In genomic region chr7:135159359-135160087, GRCh38 we compare ENCODE assay signal across 12 cellular contexts. TPM values are rescaled to one million over a fixed set of nuclear protein-coding genes. Genes with fewer than 3 reads are reported as not detected.
A peak's percentile ranks its signal among the peaks of the same experiment; 100 is the strongest.
DNase-seq lines count a peak whose midpoint lies in the region; ATAC-seq and TF ChIP-seq lines count a peak whose summit lies in the region.
"Had no signal": no experiment of that assay in that cellular context is flagged by ENCODE, and none has a peak within 500 bp of the region (broad histone marks: within the 10 kb centered on the region; RNA-seq: fewer than 3 reads in every experiment).

No MANE protein-coding gene starts in this region.

- peak overlapping the region; percentile 33 for H3K27ac ChIP-seq in SJSA1
- peak overlapping the region; percentile 40 for H3K27ac ChIP-seq in thoracic aorta

- peak overlapping the region; percentile 28 for H3K27ac Mint-ChIP-seq in activated naive CD4-positive, alpha-beta T cell treated with anti-CD3 and anti-CD28 coated beads, Interleukin-2, amount 10 ng/mL, durations not matched to agents 7 days and 5 days
- peak overlapping the region; percentile 35 for H3K27ac Mint-ChIP-seq in glutamatergic neuron (ENCODE audit: unreplicated experiment)

- ATAC-seq in thoracic aorta (ENCODE audit: insufficient number of reproducible peaks, low FRiP score, low read depth) (no peak), GM19351 (IDR thresholded peaks at IDR 0.05; ENCODE audit: unreplicated experiment) (no peak), GM19455 (IDR thresholded peaks at IDR 0.05; ENCODE audit: unreplicated experiment) (no peak), HG03521 (IDR thresholded peaks at IDR 0.05; ENCODE audit: unreplicated experiment) (no peak)
- ATAC-seq: esophagus mucosa had no signal

- H3K27me3 ChIP-seq in SJSA1 (replicated peaks) = no peaks in the 10 kb centered on the region
- no peaks in the 10 kb centered on the region for H3K27me3 ChIP-seq in thoracic aorta (replicated peaks; ENCODE audit: insufficient read depth)
- H3K27me3 ChIP-seq: pancreas, suprapubic skin had no signal

- H3K4me3 ChIP-seq in SJSA1 (no peak overlapping the region), thoracic aorta (peak overlapping the region; percentile 4)
- H3K4me3 ChIP-seq: pancreas, suprapubic skin had no signal

- peaks cover 36% of the 10 kb centered on the region for H3K4me1 Mint-ChIP-seq in activated naive CD4-positive, alpha-beta T cell treated with anti-CD3 and anti-CD28 coated beads, Interleukin-2, amount 10 ng/mL, durations not matched to agents 7 days and 5 days
- H3K4me1 Mint-ChIP-seq in glutamatergic neuron (ENCODE audit: low read depth, unreplicated experiment) = peaks cover 18% of the 10 kb centered on the region

- no peak for DNase-seq in activated naive CD4-positive, alpha-beta T cell treated with anti-CD3 and anti-CD28 coated beads, Interleukin-2, amount 10 ng/mL, durations not matched to agents 7 days and 5 days
- DNase-seq in activated naive CD4-positive, alpha-beta T cell treated with anti-CD3 and anti-CD28 coated beads, Interleukin-2, amount 50 U/mL, for 16 hours = no peak
- no peak for DNase-seq in SJSA1 (ENCODE audit: low read depth in 1 of 2, low spot score in 2 of 2)
- DNase-seq in glutamatergic neuron = no peak
- no peak for DNase-seq in thoracic aorta (ENCODE audit: low spot score)
- DNase-seq: activated CD4-positive, alpha-beta T cell treated with anti-CD3 and anti-CD28 coated beads, Interleukin-2, amount 50 U/mL, for 4 hours; pancreas had no signal

- no peak for TF ChIP-seq CTCF in glutamatergic neuron (IDR thresholded peaks at IDR 0.05; ENCODE audit: partially characterized antibody, unreplicated experiment)
- no peak for TF ChIP-seq CTCF in thoracic aorta (IDR thresholded peaks at IDR 0.05)

- H3K9me3 Mint-ChIP-seq in activated naive CD4-positive, alpha-beta T cell treated with anti-CD3 and anti-CD28 coated beads, Interleukin-2, amount 10 ng/mL, durations not matched to agents 7 days and 5 days = peaks cover 46% of the 10 kb centered on the region
- H3K9me3 Mint-ChIP-seq in glutamatergic neuron (ENCODE audit: unreplicated experiment) = peaks cover 20% of the 10 kb centered on the region

- H3K9me3 ChIP-seq in SJSA1 (replicated peaks) (peaks cover 8% of the 10 kb centered on the region), thoracic aorta (peaks cover 11% of the 10 kb centered on the region)
- H3K9me3 ChIP-seq: pancreas had no signal

- H3K36me3 ChIP-seq in SJSA1 (peaks cover 10% of the 10 kb centered on the region), thoracic aorta (no peaks in the 10 kb centered on the region)
- H3K36me3 ChIP-seq: pancreas had no signal

- peaks cover 86% of the 10 kb centered on the region for H3K36me3 Mint-ChIP-seq in activated naive CD4-positive, alpha-beta T cell treated with anti-CD3 and anti-CD28 coated beads, Interleukin-2, amount 10 ng/mL, durations not matched to agents 7 days and 5 days
- peaks cover 51% of the 10 kb centered on the region for H3K36me3 Mint-ChIP-seq in glutamatergic neuron (ENCODE audit: unreplicated experiment)

- H3K4me1 ChIP-seq in SJSA1 (replicated peaks) (peaks cover 20% of the 10 kb centered on the region), thoracic aorta (ENCODE audit: control insufficient read depth in 1 of 2, low read depth in 2 of 2) (peaks cover 35 to 54% of the 10 kb centered on the region in 2 donors)

- H3K4me3 Mint-ChIP-seq in activated naive CD4-positive, alpha-beta T cell treated with anti-CD3 and anti-CD28 coated beads, Interleukin-2, amount 10 ng/mL, durations not matched to agents 7 days and 5 days = no peak overlapping the region
- H3K4me3 Mint-ChIP-seq in glutamatergic neuron (ENCODE audit: unreplicated experiment) = no peak overlapping the region

- no peaks in the 10 kb centered on the region for H3K27me3 Mint-ChIP-seq in activated naive CD4-positive, alpha-beta T cell treated with anti-CD3 and anti-CD28 coated beads, Interleukin-2, amount 10 ng/mL, durations not matched to agents 7 days and 5 days
- H3K27me3 Mint-ChIP-seq in glutamatergic neuron (ENCODE audit: unreplicated experiment) = peaks cover 3% of the 10 kb centered on the region

- CTCF ChIA-PET in activated naive CD4-positive, alpha-beta T cell treated with anti-CD3 and anti-CD28 coated beads, Interleukin-2, amount 10 ng/mL, durations not matched to agents 7 days and 5 days (lab: Charles Lee) = interaction anchor here (5.0 kb wide), 1 partner anchor 10 kb away, joined by 25 read pairs; the partner anchor contains the start of gene CYREN

RNA-seq across cellular contexts. Expression of gene CYREN, which starts 11.0 kb away (rescaled TPM):
- total RNA-seq in SJSA1 (2014; rRNA removed; shearing (Covaris generic)) = 67.1 and 81.6 TPM in 2 replicates
- total RNA-seq in glutamatergic neuron (ENCODE audit: unreplicated experiment) = 33.3 TPM
- total RNA-seq in thoracic aorta = 10 to 100 TPM; 37.6 to 54.1 TPM

RNA-seq across cellular contexts. Expression of gene TMEM140, which starts 11.7 kb away (rescaled TPM):
- 1.1 and 2.2 TPM in 2 replicates for total RNA-seq in SJSA1 (2014; rRNA removed; shearing (Covaris generic))
- total RNA-seq in glutamatergic neuron (ENCODE audit: unreplicated experiment) (not detected), thoracic aorta (10 to 100 TPM; 20.6 to 27.6 TPM)

RNA-seq across cellular contexts. Expression of gene WDR91, which starts 51.8 kb away (rescaled TPM):
- 6.3 and 11.0 TPM in 2 replicates for total RNA-seq in SJSA1 (2014; rRNA removed; shearing (Covaris generic))
- total RNA-seq in glutamatergic neuron (ENCODE audit: unreplicated experiment) (24.5 TPM), thoracic aorta (10 to 100 TPM; 36.2 to 78.3 TPM)
